22 cellular contexts compared by ENCODE assay signal in genomic region chr1:223125249-223125648, GRCh38. TPM values are rescaled to one million over a fixed set of nuclear protein-coding genes. Genes with fewer than 3 reads are reported as not detected.
DNase-seq lines count a peak whose midpoint lies in the region; ATAC-seq, FAIRE-seq and TF ChIP-seq lines count a peak whose summit lies in the region.
"Had no signal": no experiment of that assay in that cellular context is flagged by ENCODE, and none has a peak within 500 bp of the region (broad histone marks: within the 10 kb centered on the region; RNA-seq: fewer than 3 reads in every experiment).

No MANE protein-coding gene starts in this region.

- RAD21 ChIA-PET in GM12878 (lab: Charles Lee; ENCODE audit: unreplicated experiment), result interaction anchor here (0.6 to 2.7 kb wide), 4 partner anchors 35 to 471 kb away, joined by 3 to 10 read pairs (median 6); no protein-coding TSS in a partner anchor

- 1% methylated on average over 3 of the region's 4 CpGs for WGBS in GM12878 (ENCODE audit: insufficient coverage, insufficient replicate concordance, low lambda C conversion rate, missing lambda C conversion rate)

- no peaks in the 10 kb centered on the region; a peak in 1 of 4 replicates for H3K36me3 ChIP-seq in GM12878 (ENCODE audit: control insufficient read depth in 2 of 2, insufficient read depth in 2 of 2, low read length in 1 of 2)
- H3K36me3 ChIP-seq in parathyroid adenoma (ENCODE audit: control insufficient read depth, insufficient read depth, low read length), result no peaks in the 10 kb centered on the region
- H3K36me3 ChIP-seq: BE2C, HAP-1 had no signal

- H3K4me2 ChIP-seq in GM12878 (ENCODE audit: control insufficient read depth, insufficient read depth) (no peak overlapping the region), parathyroid adenoma (ENCODE audit: low read length) (no peak overlapping the region)

- H3K9ac ChIP-seq in GM12878 (ENCODE audit: control insufficient read depth, insufficient read depth, low read length) (no peak overlapping the region), parathyroid adenoma (no peak overlapping the region)

- BruUV-seq in GM12878 (replicated peaks; lab: Mats Ljungman, UMichigan), result no TSS peak

- peak overlapping the region; percentile 43 for H3K27ac Mint-ChIP-seq in T-helper 1 cell treated with Interleukin-12 subunit alpha and Interleukin-12 subunit beta and Interleukin-4 antibody, amounts not matched to agents 30 μg/mL and 1 μg/mL, for 36 hours
- H3K27ac Mint-ChIP-seq: CD4-positive, CD25-positive, alpha-beta regulatory T cell; CD8-positive, alpha-beta memory T cell had no signal

- H3K4me3 Mint-ChIP-seq in T-helper 1 cell treated with Interleukin-12 subunit alpha and Interleukin-12 subunit beta and Interleukin-4 antibody, amounts not matched to agents 30 μg/mL and 1 μg/mL, for 36 hours, result no peak overlapping the region
- H3K4me3 Mint-ChIP-seq: CD4-positive, CD25-positive, alpha-beta regulatory T cell; CD8-positive, alpha-beta memory T cell had no signal

- FAIRE-seq in GM12878 (lab: Jason Lieb, UNC), result no peak
- FAIRE-seq: A204.1, GM12891, GM18507 had no signal

- no peaks in the 10 kb centered on the region for H3K36me3 Mint-ChIP-seq in T-helper 1 cell treated with Interleukin-12 subunit alpha and Interleukin-12 subunit beta and Interleukin-4 antibody, amounts not matched to agents 30 μg/mL and 1 μg/mL, for 36 hours (ENCODE audit: low read depth)
- H3K36me3 Mint-ChIP-seq: CD4-positive, CD25-positive, alpha-beta regulatory T cell had no signal

- H3K79me2 ChIP-seq in GM12878 (ENCODE audit: control insufficient read depth, insufficient read depth, low read length), result no peaks in the 10 kb centered on the region
- H3K79me2 ChIP-seq in parathyroid adenoma, result no peaks in the 10 kb centered on the region

- H3K9me3 ChIP-seq in GM12878 (replicated peaks; ENCODE audit: control insufficient read depth, insufficient read depth, low read length), result no peaks in the 10 kb centered on the region
- no peaks in the 10 kb centered on the region for H3K9me3 ChIP-seq in parathyroid adenoma (ENCODE audit: control insufficient read depth, low read length)
- H3K9me3 ChIP-seq: BE2C, HAP-1 had no signal

- peaks cover 17% of the 10 kb centered on the region for H3K27me3 Mint-ChIP-seq in T-helper 1 cell treated with Interleukin-12 subunit alpha and Interleukin-12 subunit beta and Interleukin-4 antibody, amounts not matched to agents 30 μg/mL and 1 μg/mL, for 36 hours (ENCODE audit: low read depth)

- H3K4me1 ChIP-seq in GM12878 (ENCODE audit: control insufficient read depth, insufficient read depth, low read length) (no peaks in the 10 kb centered on the region), parathyroid adenoma (peaks cover 5% of the 10 kb centered on the region)
- H3K4me1 ChIP-seq: BE2C had no signal

- TF ChIP-seq CTCF in GM12878 (IDR thresholded peaks at IDR 0.05 in 2 of 3, conservative IDR thresholded peaks at IDR 0.05 in 1 of 3; ENCODE audit: control insufficient read depth in 2 of 3, extremely low read depth in 1 of 3, insufficient read depth in 1 of 3, low read depth in 3 of 3, low read length in 3 of 3) (no peak), parathyroid adenoma (IDR thresholded peaks at IDR 0.05) (no peak)

- POLR2A ChIA-PET in GM12878 (lab: Charles Lee), result interaction anchor here (0.6 to 1.4 kb wide), 2 partner anchors 11 to 232 kb away, joined by 4 to 5 read pairs; no protein-coding TSS in a partner anchor

- CTCF ChIA-PET in GM12878 (lab: Yijun Ruan, JAX), result interaction anchor here (1.0 to 6.2 kb wide), 9 partner anchors 10 to 660 kb away, joined by 3 to 88 read pairs (median 14); partner anchors contain the start of gene TLR5

- no peak for ATAC-seq in GM12878
- no peak for ATAC-seq in GM18909 (IDR thresholded peaks at IDR 0.05; ENCODE audit: poor library complexity, unreplicated experiment)

- H2AFZ ChIP-seq in GM12878 (ENCODE audit: control insufficient read depth, low read depth, low read length), result no peak overlapping the region
- H2AFZ ChIP-seq in parathyroid adenoma, result peak overlapping the region; percentile 22

- H3K4me3 ChIP-seq in GM12878 (no peak overlapping the region), parathyroid adenoma (ENCODE audit: low read depth, low read length) (no peak overlapping the region)
- H3K4me3 ChIP-seq: HAP-1 had no signal

- intact Hi-C loops in GM12878 (cut with micrococcal nuclease; ENCODE audit: unreplicated experiment), result loop anchor here (10.0 kb wide), 1 partner anchor 660 kb away; no protein-coding TSS in a partner anchor

- SMC1A ChIA-PET in GM12878 (lab: Charles Lee; ENCODE audit: uncharacterized antibody, unreplicated experiment), result interaction anchor here (1.0 to 4.9 kb wide), 4 partner anchors 9 to 109 kb away, joined by 3 to 30 read pairs (median 6); partner anchors contain the start of gene TLR5

- in situ Hi-C loops in GM12878 (cut with MboI), result loop anchor here (25.0 kb wide), 1 partner anchor 1212 kb away; the partner anchor contains the start of gene NVL

- TF ChIP-seq POLR2A in GM12878 (IDR thresholded peaks at IDR 0.05; ENCODE audit: low read depth, low read length), result no peak

- no peak overlapping the region for H3K27ac ChIP-seq in GM12878 (ENCODE audit: control insufficient read depth, insufficient read depth)
- H3K27ac ChIP-seq in parathyroid adenoma, result no peak overlapping the region

- no peaks in the 10 kb centered on the region for H4K20me1 ChIP-seq in GM12878 (ENCODE audit: control insufficient read depth, insufficient read depth)

- DNase-seq in T-helper 1 cell (no peak), NCI-H2107 treated with DMSO at 0.1 percent for 48 hours (lab: John Stamatoyannopoulos, UW; ENCODE audit: unreplicated experiment) (peak; percentile 41), GM12878 (ENCODE audit: low read depth, low spot score) (no peak), NCI-H69 (lab: John Stamatoyannopoulos, UW) (no peak), cerebellum (ENCODE audit: low spot score) (no peak)
- DNase-seq: ACHN; BE2C; C1 segment of cervical spinal cord; CD4-positive, CD25-positive, alpha-beta regulatory T cell; CD8-positive, alpha-beta memory T cell; COR-L47; DMS 273 treated with DMSO at 0.1 percent for 48 hours; DMS53; DND-41; EL had no signal

- peaks cover 10% of the 10 kb centered on the region for H3K4me1 Mint-ChIP-seq in T-helper 1 cell treated with Interleukin-12 subunit alpha and Interleukin-12 subunit beta and Interleukin-4 antibody, amounts not matched to agents 30 μg/mL and 1 μg/mL, for 36 hours (ENCODE audit: low read depth)

- no peak for TF ChIP-seq RAD21 in GM12878 (IDR thresholded peaks at IDR 0.05; ENCODE audit: insufficient read depth, low read depth, low read length)

- no peak for TF ChIP-seq EP300 in GM12878 (IDR thresholded peaks at IDR 0.05; ENCODE audit: borderline replicate concordance in 1 of 2, control insufficient read depth in 1 of 2, low read depth in 2 of 2, low read length in 2 of 2)

- H3K9me3 Mint-ChIP-seq in T-helper 1 cell treated with Interleukin-12 subunit alpha and Interleukin-12 subunit beta and Interleukin-4 antibody, amounts not matched to agents 30 μg/mL and 1 μg/mL, for 36 hours, result no peaks in the 10 kb centered on the region
- H3K9me3 Mint-ChIP-seq: CD8-positive, alpha-beta memory T cell had no signal

- H3K27me3 ChIP-seq in GM12878 (replicated peaks in 1 of 2; ENCODE audit: control insufficient read depth in 2 of 2, insufficient read depth in 2 of 2, low read length in 1 of 2) (no peaks in the 10 kb centered on the region; a peak in 1 of 4 replicates), parathyroid adenoma (ENCODE audit: control insufficient read depth, insufficient read depth, low read length) (no peaks in the 10 kb centered on the region)
- H3K27me3 ChIP-seq: BE2C had no signal

TF ChIP-seq in GM12878, 131 proteins besides CTCF, POLR2A, EP300 and RAD21:
- TF ChIP-seq MEF2B (IDR thresholded peaks at IDR 0.05; ENCODE audit: partially characterized antibody, poor library complexity, severe bottlenecking) (peak; percentile 69), ATF3 (IDR thresholded peaks at IDR 0.05; ENCODE audit: borderline replicate concordance, extremely low read depth, low read depth, low read length) (no peak)

RNA-seq across cellular contexts. Expression of gene TLR5, which starts 17.8 kb away (rescaled TPM):
- total RNA-seq in GM12878 (2013; cell fraction: nucleolus; rRNA removed), result 15.8 and 18.4 TPM in 2 replicates
- total RNA-seq in GM12878 (2014; rRNA removed) (0.38 and 0.45 TPM in 2 replicates), GM12878 (2014; rRNA removed; fragmentation: Illumina TruSeq; extraction: Trizol) (0.89 and 1.3 TPM in 2 replicates), GM12878 (2021) (0.56 and 0.69 TPM in 2 replicates), cerebellum (3.3 TPM)
- polyA plus RNA-seq in GM12878 (2011; ENCODE audit: low read depth), result not detected
- polyA plus RNA-seq in GM12878 (2011; rRNA removed) (5.3 and 5.8 TPM in 2 replicates), GM12878 (2014; fragmentation: Illumina TruSeq; extraction: Trizol) (0.93 and 1.9 TPM in 2 replicates), GM12878 (2014; fragmentation: Nextera tagmentation; extraction: Ambion mirVana) (under 1 TPM; 0.34 to 0.51 TPM), GM12878 (2014; rRNA removed) (0.72 and 1.1 TPM in 2 replicates), GM12878 (2016; fragmentation: Nextera tagmentation; extraction: Ambion mirVana) (1 to 10 TPM in 1 of 2 experiments, under 1 TPM in 1; 0.60 to 1.2 TPM)
- polyA plus RNA-seq in GM12878 (2011; cell fraction: cytosol; rRNA removed), result 4.3 and 9.8 TPM in 2 replicates
- polyA plus RNA-seq in GM12878 (2011; cell fraction: nucleus; rRNA removed), result 8.7 and 9.9 TPM in 2 replicates
- 0.04 TPM in 1 of 2 replicates, not detected in the other for polyA plus RNA-seq in GM12878 (2012)
- 6.9 and 9.6 TPM in 2 replicates for polyA minus RNA-seq in GM12878 (2011; rRNA and poly(A)+ RNA removed)
- 1.2 and 2.4 TPM in 2 replicates for polyA minus RNA-seq in GM12878 (2011; cell fraction: cytosol; rRNA and poly(A)+ RNA removed)
- 6.2 and 7.3 TPM in 2 replicates for polyA minus RNA-seq in GM12878 (2011; cell fraction: nucleus; rRNA and poly(A)+ RNA removed)
